Comparison of ENCODE assay signal across 20 cellular contexts in the genomic region with DNA sequence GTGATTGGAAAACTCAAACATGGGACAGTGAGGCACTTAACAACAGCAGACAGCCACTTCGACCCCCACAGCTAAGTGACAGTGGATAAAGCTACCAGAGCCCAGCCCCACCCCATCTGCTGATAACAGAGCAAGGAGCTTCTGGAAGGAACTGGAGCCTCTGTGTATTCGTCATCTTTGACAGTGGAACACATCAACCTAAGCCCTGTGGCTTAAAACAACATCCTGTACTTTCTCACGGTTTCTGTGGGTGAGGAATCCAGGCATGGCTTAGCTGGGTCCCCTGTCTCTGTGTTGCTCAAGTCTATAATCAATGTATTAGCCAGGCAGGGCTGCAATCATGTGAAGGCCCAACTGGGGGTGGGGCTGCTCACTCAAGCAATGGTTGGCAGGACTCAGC. TPM values are rescaled to one million over a fixed set of nuclear protein-coding genes. Genes with fewer than 3 reads are reported as not detected.
DNase-seq lines count a peak whose midpoint lies in the region; ATAC-seq and TF ChIP-seq lines count a peak whose summit lies in the region.
"Had no signal": no experiment of that assay in that cellular context is flagged by ENCODE, and none has a peak within 500 bp of the region (broad histone marks: within the 10 kb centered on the region; RNA-seq: fewer than 3 reads in every experiment).

No MANE protein-coding gene starts in this region.

- H3K27ac Mint-ChIP-seq in natural killer cell treated with Interleukin-12 subunit alpha and Interleukin-12 subunit beta and Interleukin-15 and Interleukin-18, amount 100 ng/mL, for 72 hours, result peak overlapping the region in 1 of 2 donors; percentile 32
- H3K27ac Mint-ChIP-seq: T-helper 2 cell treated with Interferon-gamma antibody and Interleukin-4, amounts not matched to agents 5 μg/mL and 100 μg/mL, for 36 hours had no signal

- no peak overlapping the region for H3K4me3 ChIP-seq in WERI-Rb-1 (ENCODE audit: low read depth, low read length)
- H3K4me3 ChIP-seq: BLaER1, lower lobe of right lung, psoas muscle, suprapubic skin had no signal

- intact Hi-C loops in left ventricle myocardium superior (cut with micrococcal nuclease), result no loop called here

- ATAC-seq in esophagus mucosa (peak; percentile 63), left ventricle myocardium superior (no peak), HG03432 (IDR thresholded peaks at IDR 0.05; ENCODE audit: unreplicated experiment) (no peak)
- peak; percentile 76 to 79 for ATAC-seq in natural killer cell treated with Interleukin-12 subunit alpha and Interleukin-12 subunit beta and Interleukin-15 and Interleukin-18, amount 100 ng/mL, for 72 hours
- ATAC-seq: lower lobe of right lung, psoas muscle had no signal

- H3K36me3 ChIP-seq in WERI-Rb-1, result no peaks in the 10 kb centered on the region
- H3K36me3 ChIP-seq: BLaER1, lower lobe of right lung, neutrophil, suprapubic skin had no signal

- no peak overlapping the region for H3K4me3 Mint-ChIP-seq in natural killer cell treated with Interleukin-12 subunit alpha and Interleukin-12 subunit beta and Interleukin-15 and Interleukin-18, amount 100 ng/mL, for 72 hours
- H3K4me3 Mint-ChIP-seq: T-helper 2 cell treated with Interferon-gamma antibody and Interleukin-4, amounts not matched to agents 5 μg/mL and 100 μg/mL, for 36 hours had no signal

- no peaks in the 10 kb centered on the region for H3K27me3 ChIP-seq in WERI-Rb-1 (ENCODE audit: insufficient read depth, low read depth, severe bottlenecking)
- H3K27me3 ChIP-seq: BLaER1, neutrophil, suprapubic skin had no signal

- no peak for TF ChIP-seq CTCF in WERI-Rb-1 (IDR thresholded peaks at IDR 0.05; ENCODE audit: low read depth, low read length)

- H3K9me3 ChIP-seq in WERI-Rb-1 (ENCODE audit: severe bottlenecking), result no peaks in the 10 kb centered on the region
- H3K9me3 ChIP-seq: lower lobe of right lung, neutrophil, psoas muscle, suprapubic skin had no signal

- H3K27me3 Mint-ChIP-seq in natural killer cell treated with Interleukin-12 subunit alpha and Interleukin-12 subunit beta and Interleukin-15 and Interleukin-18, amount 100 ng/mL, for 72 hours, result peaks cover 19 to 33% of the 10 kb centered on the region in 2 donors

- peaks cover 8 to 10% of the 10 kb centered on the region in 2 donors for H3K4me1 Mint-ChIP-seq in natural killer cell treated with Interleukin-12 subunit alpha and Interleukin-12 subunit beta and Interleukin-15 and Interleukin-18, amount 100 ng/mL, for 72 hours (ENCODE audit: low read depth in 2 of 2)

- peak; percentile 44 for DNase-seq in EL
- peak; percentile 72 for DNase-seq in WERI-Rb-1
- no peak for DNase-seq in natural killer cell treated with Interleukin-12 subunit alpha and Interleukin-12 subunit beta and Interleukin-15 and Interleukin-18, amount 100 ng/mL, for 72 hours (ENCODE audit: low spot score)
- DNase-seq in T-helper 9 cell, result no peak
- DNase-seq in left ventricle myocardium superior, result no peak
- DNase-seq: activated naive CD4-positive, alpha-beta T cell treated with anti-CD3 and anti-CD28 coated beads, Interleukin-2, amount 50 U/mL, for 16 hours; aorta; HCEC 1CT; kidney; lower lobe of right lung; NCI-H2029 treated with DMSO at 0.1 percent for 48 hours; NCI-H345; NCI-H774; psoas muscle had no signal

- no peaks in the 10 kb centered on the region for H3K36me3 Mint-ChIP-seq in natural killer cell treated with Interleukin-12 subunit alpha and Interleukin-12 subunit beta and Interleukin-15 and Interleukin-18, amount 100 ng/mL, for 72 hours

- no peak overlapping the region for H3K27ac ChIP-seq in WERI-Rb-1
- H3K27ac ChIP-seq: BLaER1, lower lobe of right lung, neutrophil, psoas muscle, suprapubic skin had no signal

- H3K9me3 Mint-ChIP-seq in natural killer cell treated with Interleukin-12 subunit alpha and Interleukin-12 subunit beta and Interleukin-15 and Interleukin-18, amount 100 ng/mL, for 72 hours, result no peaks in the 10 kb centered on the region
- H3K9me3 Mint-ChIP-seq: T-helper 2 cell treated with Interferon-gamma antibody and Interleukin-4, amounts not matched to agents 5 μg/mL and 100 μg/mL, for 36 hours had no signal

RNA-seq across cellular contexts. Expression of a gene that starts 18.4 kb away (rescaled TPM):
- total RNA-seq in esophagus mucosa (36.9 TPM), left ventricle myocardium superior (127 TPM)
- total RNA-seq in natural killer cell treated with Interleukin-12 subunit alpha and Interleukin-12 subunit beta and Interleukin-15 and Interleukin-18, amount 100 ng/mL, for 72 hours, result 1 to 10 TPM; 2.4 to 3.7 TPM

Comparison
In these comparisons a context has a peak if more than half of its experiments do, and no peak if none do; other contexts are left out.
1. DNase-seq: peak in EL (single experiment) and WERI-Rb-1 (single experiment); none in natural killer cell treated with Interleukin-12 subunit alpha and Interleukin-12 subunit beta and Interleukin-15 and Interleukin-18, amount 100 ng/mL, for 72 hours (single experiment), T-helper 9 cell (single experiment) and left ventricle myocardium superior (single experiment).
2. ATAC-seq: peak in esophagus mucosa (single experiment) and natural killer cell treated with Interleukin-12 subunit alpha and Interleukin-12 subunit beta and Interleukin-15 and Interleukin-18, amount 100 ng/mL, for 72 hours (2 of 2); none in left ventricle myocardium superior (single experiment) and HG03432 (single experiment).